Comparison of ENCODE assay signal across 8 cellular contexts in the genomic region with DNA sequence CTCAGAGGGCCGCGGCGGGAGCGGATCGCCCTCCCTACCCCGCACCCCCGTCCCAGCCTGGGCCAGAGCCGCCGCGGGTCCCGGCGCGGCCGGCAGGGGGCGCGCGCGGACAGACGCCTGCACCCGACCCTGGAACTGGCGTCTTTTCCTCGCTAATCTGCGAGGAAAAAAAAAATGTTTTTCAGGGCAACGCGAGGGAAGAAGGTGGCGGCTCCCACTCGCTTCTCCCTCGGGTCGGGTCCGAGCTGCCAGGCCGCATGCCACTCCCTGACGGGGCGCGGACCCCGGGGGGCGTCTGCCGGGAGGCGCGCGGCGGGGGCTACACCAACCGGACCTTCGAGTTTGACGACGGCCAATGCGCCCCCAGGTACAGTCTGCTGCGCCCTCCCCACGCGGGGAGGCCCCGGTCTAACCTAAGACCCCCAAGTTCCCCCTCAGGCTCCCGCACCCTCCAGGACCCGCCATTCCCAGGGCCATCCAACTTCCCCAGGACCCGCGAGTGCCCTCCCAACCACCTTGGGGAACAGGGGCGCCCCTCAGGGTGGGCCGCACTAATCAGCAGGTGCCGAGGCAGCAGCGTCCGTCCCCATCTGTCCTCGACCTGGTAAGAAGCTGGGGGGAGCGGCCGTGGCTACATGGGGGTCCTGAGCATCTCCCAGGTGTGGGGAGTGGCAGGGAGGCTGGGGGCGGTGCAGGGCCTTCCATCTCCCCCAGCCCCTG. TPM values are rescaled to one million over a fixed set of nuclear protein-coding genes. Genes with fewer than 3 reads are reported as not detected.
DNase-seq lines count a peak whose midpoint lies in the region; ATAC-seq, FAIRE-seq and TF ChIP-seq lines count a peak whose summit lies in the region.

A gene (plus strand): TSS at position 184 of the 720 bp plus-strand sequence. CDS start 74 bp downstream, at position 258.

- H3K27ac ChIP-seq in KMS-11 (no peak within 1 kb of the TSS), VCaP (peak within 1 kb of the TSS; percentile 53; the same call in 1 of the 2 replicates)

- H3K36me3 ChIP-seq in KMS-11 (ENCODE audit: insufficient read depth): no peaks in the 10 kb centered on the region
- H3K36me3 ChIP-seq in bronchial epithelial cell (ENCODE audit: control insufficient read depth, insufficient read depth, low read length): no peaks in the 10 kb centered on the region

- no peak for ATAC-seq in HG03095 (IDR thresholded peaks at IDR 0.05; ENCODE audit: unreplicated experiment)

- TF ChIP-seq CTCF in KMS-11 (conservative IDR thresholded peaks at IDR 0.05; ENCODE audit: low read depth, low read length) (peak; percentile 69), VCaP (conservative IDR thresholded peaks at IDR 0.05) (peak; percentile 100), bronchial epithelial cell (IDR thresholded peaks at IDR 0.05; ENCODE audit: insufficient read depth, low read length, severe bottlenecking) (peak; percentile 68)

- no peaks in the 10 kb centered on the region for H3K4me1 ChIP-seq in KMS-11 (ENCODE audit: low read depth, poor library complexity, severe bottlenecking)

- H3K9ac ChIP-seq in KMS-11: no peak within 1 kb of the TSS

- H3K4me2 ChIP-seq in KMS-11: no peak within 1 kb of the TSS

- no peaks in the 10 kb centered on the region for H4K20me1 ChIP-seq in KMS-11 (ENCODE audit: insufficient read depth)

- H2AFZ ChIP-seq in KMS-11 (ENCODE audit: low read depth): no peak within 1 kb of the TSS

- FAIRE-seq in bronchial epithelial cell (lab: Jason Lieb, UNC): no peak

- H3K4me3 ChIP-seq in KMS-11 (IDR thresholded peaks at IDR 0.05; ENCODE audit: insufficient read depth, low read depth, low read length) (no peak within 1 kb of the TSS), bronchial epithelial cell (ENCODE audit: low read depth, low read length) (no peak within 1 kb of the TSS)

- DNase-seq in Daoy (ENCODE audit: low read depth) (peak; percentile 70), bronchial epithelial cell (ENCODE audit: low read depth) (no peak), left kidney (ENCODE audit: low read depth, low spot score) (peak; percentile 86), NK-92 (lab: John Stamatoyannopoulos, UW; ENCODE audit: unreplicated experiment) (no peak)
- DNase-seq in stimulated activated CD4-positive, alpha-beta T cell treated with anti-CD3 and anti-CD28 coated beads, TNF-alpha, amount 100 ng/mL, for 4 hours (ENCODE audit: low read depth in 3 of 3): peak; percentile 8 to 45 (median 32)

- no peaks in the 10 kb centered on the region for H3K79me2 ChIP-seq in KMS-11 (ENCODE audit: insufficient read depth, low read depth)

- H3K27me3 ChIP-seq in KMS-11 (ENCODE audit: insufficient read depth, low read depth) (peaks cover 89% of the 10 kb centered on the region), bronchial epithelial cell (ENCODE audit: control insufficient read depth, insufficient read depth, low read length) (peaks cover 1% of the 10 kb centered on the region)

RNA-seq across cellular contexts. Expression of the gene that starts here (rescaled TPM):
- total RNA-seq in Daoy (2014; rRNA removed; shearing (Covaris generic)): not detected in 2 replicates
- total RNA-seq in bronchial epithelial cell: not detected in 2 replicates

Comparison
In these comparisons a context has a peak if more than half of its experiments do, and no peak if none do; other contexts are left out.
1. Peak in DNase-seq in Daoy; RNA of the gene not detected or under 1 TPM.
2. DNase-seq: peak in left kidney (single experiment) and stimulated activated CD4-positive, alpha-beta T cell treated with anti-CD3 and anti-CD28 coated beads, TNF-alpha, amount 100 ng/mL, for 4 hours (3 of 3); none in bronchial epithelial cell (single experiment) and NK-92 (single experiment).
3. Peak in every context shown above with its lines, with median percentiles within 50 percentile points of each other: CTCF ChIP-seq.